In the genomic region with DNA sequence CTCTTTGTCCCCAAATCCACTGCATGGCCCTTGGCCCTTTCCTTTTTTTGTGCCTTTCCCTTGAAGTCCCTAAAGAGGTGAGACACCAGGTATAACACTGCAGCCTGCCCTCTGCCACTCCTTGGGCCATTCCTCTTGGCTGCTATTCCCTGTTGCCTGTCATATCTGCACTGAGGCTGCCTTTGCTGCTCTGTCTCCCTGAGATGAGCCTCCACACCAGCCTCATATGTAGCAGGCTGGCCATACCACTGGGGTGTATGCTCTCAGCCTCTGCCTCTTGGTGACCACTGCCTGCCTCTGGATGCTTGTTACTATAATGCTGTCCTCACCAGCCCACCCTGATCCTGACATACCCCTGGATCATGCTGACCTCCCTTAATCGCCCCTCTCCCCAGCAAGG, we compare ENCODE assay signal across 16 cellular contexts.
DNase-seq lines count a peak whose midpoint lies in the region; ATAC-seq and TF ChIP-seq lines count a peak whose summit lies in the region.
"Had no signal": no experiment of that assay in that cellular context is flagged by ENCODE, and none has a peak within 500 bp of the region (broad histone marks: within the 10 kb centered on the region; RNA-seq: fewer than 3 reads in every experiment).

No MANE protein-coding gene starts in this region.

- H3K4me1 ChIP-seq in right atrium auricular region (peaks cover 0 to 35% of the 10 kb centered on the region in 2 donors), HAP-1 (peaks cover 3% of the 10 kb centered on the region; the same call in 1 of the 2 replicates)

- H3K36me3 Mint-ChIP-seq in brain: no peaks in the 10 kb centered on the region
- H3K36me3 Mint-ChIP-seq in stimulated activated memory B cell treated with anti-CD40 and anti-IgM and Interleukin-4, amounts not matched to agents 10 μg/mL and 1 μg/mL and 100 μg/mL, for 72 hours: no peaks in the 10 kb centered on the region
- H3K36me3 Mint-ChIP-seq: activated naive CD4-positive, alpha-beta T cell treated with anti-CD3 and anti-CD28 coated beads, Interleukin-2, amount 50 U/mL, for 24 hours; CD8-positive, alpha-beta T cell; natural killer cell treated with Interleukin-12 subunit alpha and Interleukin-12 subunit beta and Interleukin-15 and Interleukin-18, amount 100 ng/mL, for 72 hours had no signal

- H3K9me3 ChIP-seq in right atrium auricular region (no peaks in the 10 kb centered on the region), HAP-1 (no peaks in the 10 kb centered on the region)
- H3K9me3 ChIP-seq: ovary, right lobe of liver had no signal

- H3K9me3 Mint-ChIP-seq in brain: no peaks in the 10 kb centered on the region
- no peaks in the 10 kb centered on the region for H3K9me3 Mint-ChIP-seq in stimulated activated memory B cell treated with anti-CD40 and anti-IgM and Interleukin-4, amounts not matched to agents 10 μg/mL and 1 μg/mL and 100 μg/mL, for 72 hours
- H3K9me3 Mint-ChIP-seq: activated naive CD4-positive, alpha-beta T cell treated with anti-CD3 and anti-CD28 coated beads, Interleukin-2, amount 50 U/mL, for 24 hours; activated T-helper 1 cell treated with anti-CD3 and anti-CD28 coated beads, Interleukin-12 subunit alpha, Interleukin-12 subunit beta, Interleukin-2, Interleukin-4 antibody, amounts not matched to agents 30 ng/mL and 10 ng/mL and 1 ng/mL, durations not matched to agents 14 hours and 24 hours and 36 hours; CD8-positive, alpha-beta T cell had no signal

- H3K27ac ChIP-seq in right atrium auricular region: peak overlapping the region; percentile 54 to 92
- H3K27ac ChIP-seq: ovary, right lobe of liver had no signal

- H3K4me3 Mint-ChIP-seq in brain: no peak overlapping the region
- no peak overlapping the region for H3K4me3 Mint-ChIP-seq in stimulated activated memory B cell treated with anti-CD40 and anti-IgM and Interleukin-4, amounts not matched to agents 10 μg/mL and 1 μg/mL and 100 μg/mL, for 72 hours
- H3K4me3 Mint-ChIP-seq: activated naive CD4-positive, alpha-beta T cell treated with anti-CD3 and anti-CD28 coated beads, Interleukin-2, amount 50 U/mL, for 24 hours; activated T-helper 1 cell treated with anti-CD3 and anti-CD28 coated beads, Interleukin-12 subunit alpha, Interleukin-12 subunit beta, Interleukin-2, Interleukin-4 antibody, amounts not matched to agents 30 ng/mL and 10 ng/mL and 1 ng/mL, durations not matched to agents 14 hours and 24 hours and 36 hours; CD8-positive, alpha-beta T cell; central memory CD8-positive, alpha-beta T cell; natural killer cell treated with Interleukin-12 subunit alpha and Interleukin-12 subunit beta and Interleukin-15 and Interleukin-18, amount 100 ng/mL, for 72 hours had no signal

- intact Hi-C loops in posterior cingulate gyrus (cut with DNase I): no loop called here

- H3K27me3 ChIP-seq in right atrium auricular region (no peaks in the 10 kb centered on the region), HAP-1 (ENCODE audit: low read depth) (no peaks in the 10 kb centered on the region)
- H3K27me3 ChIP-seq: ovary, right lobe of liver had no signal

- in situ Hi-C loops in HAP-1 (cut with MboI; ENCODE audit: low sequenced_read_pairs): no loop called here

- DNase-seq in NCI-H1694 treated with DMSO at 0.1 percent for 48 hours (lab: John Stamatoyannopoulos, UW): peak; percentile 77
- DNase-seq in NCI-H1694 (lab: John Stamatoyannopoulos, UW): no peak
- DNase-seq in right atrium auricular region (ENCODE audit: low spot score): no peak
- DNase-seq in HAP-1 (ENCODE audit: low spot score in 2 of 2): no peak
- no peak for DNase-seq in posterior cingulate gyrus
- DNase-seq: CD8-positive, alpha-beta T cell; ovary; right lobe of liver; T-helper 9 cell had no signal

- no peak for TF ChIP-seq CTCF in brain (conservative IDR thresholded peaks at IDR 0.05)
- TF ChIP-seq CTCF in right atrium auricular region (IDR thresholded peaks at IDR 0.05): no peak

- peak; percentile 29 for ATAC-seq in stimulated activated memory B cell treated with anti-CD40 and anti-IgM and Interleukin-4, amounts not matched to agents 10 μg/mL and 1 μg/mL and 100 μg/mL, for 72 hours
- ATAC-seq in GM18511 (IDR thresholded peaks at IDR 0.05; ENCODE audit: unreplicated experiment): no peak
- ATAC-seq: CD8-positive, alpha-beta T cell had no signal

- peak overlapping the region in 3 of 5 experiments; percentile 6 to 62 (median 52) for H3K27ac Mint-ChIP-seq in brain
- no peak overlapping the region for H3K27ac Mint-ChIP-seq in stimulated activated memory B cell treated with anti-CD40 and anti-IgM and Interleukin-4, amounts not matched to agents 10 μg/mL and 1 μg/mL and 100 μg/mL, for 72 hours
- H3K27ac Mint-ChIP-seq: activated naive CD4-positive, alpha-beta T cell treated with anti-CD3 and anti-CD28 coated beads, Interleukin-2, amount 50 U/mL, for 24 hours; activated T-helper 1 cell treated with anti-CD3 and anti-CD28 coated beads, Interleukin-12 subunit alpha, Interleukin-12 subunit beta, Interleukin-2, Interleukin-4 antibody, amounts not matched to agents 30 ng/mL and 10 ng/mL and 1 ng/mL, durations not matched to agents 14 hours and 24 hours and 36 hours; CD8-positive, alpha-beta T cell; natural killer cell treated with Interleukin-12 subunit alpha and Interleukin-12 subunit beta and Interleukin-15 and Interleukin-18, amount 100 ng/mL, for 72 hours had no signal

- H3K36me3 ChIP-seq in right atrium auricular region: no peaks in the 10 kb centered on the region
- H3K36me3 ChIP-seq in HAP-1 (replicated peaks): no peaks in the 10 kb centered on the region
- H3K36me3 ChIP-seq: ovary, right lobe of liver had no signal

- H3K4me3 ChIP-seq in right atrium auricular region (no peak overlapping the region), HAP-1 (no peak overlapping the region)
- H3K4me3 ChIP-seq: ovary, right lobe of liver had no signal

- peaks cover 38% of the 10 kb centered on the region for H3K4me1 Mint-ChIP-seq in brain
- no peaks in the 10 kb centered on the region for H3K4me1 Mint-ChIP-seq in stimulated activated memory B cell treated with anti-CD40 and anti-IgM and Interleukin-4, amounts not matched to agents 10 μg/mL and 1 μg/mL and 100 μg/mL, for 72 hours
- H3K4me1 Mint-ChIP-seq: activated naive CD4-positive, alpha-beta T cell treated with anti-CD3 and anti-CD28 coated beads, Interleukin-2, amount 50 U/mL, for 24 hours; central memory CD8-positive, alpha-beta T cell had no signal

- peaks cover 5% of the 10 kb centered on the region for H3K27me3 Mint-ChIP-seq in brain
- H3K27me3 Mint-ChIP-seq in stimulated activated memory B cell treated with anti-CD40 and anti-IgM and Interleukin-4, amounts not matched to agents 10 μg/mL and 1 μg/mL and 100 μg/mL, for 72 hours: peaks cover 10% of the 10 kb centered on the region
